9 cellular contexts compared by ENCODE assay signal in genomic region chr3:153138267-153139210, GRCh38. TPM values are rescaled to one million over a fixed set of nuclear protein-coding genes. Genes with fewer than 3 reads are reported as not detected.
DNase-seq lines count a peak whose midpoint lies in the region; ATAC-seq and TF ChIP-seq lines count a peak whose summit lies in the region.
"Had no signal": no experiment of that assay in that cellular context is flagged by ENCODE, and none has a peak within 500 bp of the region (broad histone marks: within the 10 kb centered on the region; RNA-seq: fewer than 3 reads in every experiment).

No MANE protein-coding gene starts in this region.

- H3K27me3 Mint-ChIP-seq in MCF 10A (ENCODE audit: insufficient read depth, unreplicated experiment): no peaks in the 10 kb centered on the region
- H3K27me3 Mint-ChIP-seq in mesothelial cell of epicardium (ENCODE audit: low read depth): no peaks in the 10 kb centered on the region
- no peaks in the 10 kb centered on the region for H3K27me3 Mint-ChIP-seq in type B pancreatic cell
- H3K27me3 Mint-ChIP-seq: CD4-positive, CD25-positive, alpha-beta regulatory T cell had no signal

- H3K36me3 Mint-ChIP-seq in MCF 10A (ENCODE audit: insufficient read depth, unreplicated experiment) (no peaks in the 10 kb centered on the region), mesothelial cell of epicardium (no peaks in the 10 kb centered on the region), type B pancreatic cell (no peaks in the 10 kb centered on the region)
- H3K36me3 Mint-ChIP-seq: CD4-positive, CD25-positive, alpha-beta regulatory T cell had no signal

- peak; percentile 79 to 81 for ATAC-seq in activated CD4-positive, CD25-positive, alpha-beta regulatory T cell treated with anti-CD3 and anti-CD28 coated beads, Interleukin-2, amount 50 U/mL, for 24 hours
- peak; percentile 86 for ATAC-seq in HG02763 (IDR thresholded peaks at IDR 0.05; ENCODE audit: unreplicated experiment)

- POLR2A ChIA-PET in MCF 10A (lab: Yijun Ruan, JAX): interaction anchor here (0.8 to 11.3 kb wide), 8 partner anchors 8 to 146 kb away, joined by 3 to 456 read pairs (median 5); partner anchors contain the start of gene RAP2B

- intact Hi-C loops in MCF 10A (cut with micrococcal nuclease): loop anchor here (1.0 to 2.0 kb wide), 2 partner anchors 23 to 96 kb away; no protein-coding TSS in a partner anchor

- TSS peak; percentile 89 for BruUV-seq in MCF 10A (replicated peaks; lab: Mats Ljungman, UMichigan)

- TF ChIP-seq CTCF in MCF 10A (IDR thresholded peaks at IDR 0.05; ENCODE audit: unreplicated experiment) (no peak), mesothelial cell of epicardium (IDR thresholded peaks at IDR 0.05; ENCODE audit: unreplicated experiment) (no peak), type B pancreatic cell (conservative IDR thresholded peaks at IDR 0.05) (no peak)

- H3K4me3 Mint-ChIP-seq in MCF 10A (ENCODE audit: unreplicated experiment) (peak overlapping the region; percentile 19), mesothelial cell of epicardium (no peak overlapping the region), type B pancreatic cell (peak overlapping the region; percentile 42)
- H3K4me3 Mint-ChIP-seq: CD4-positive, CD25-positive, alpha-beta regulatory T cell had no signal

- H3K9me3 Mint-ChIP-seq in MCF 10A (ENCODE audit: unreplicated experiment): no peaks in the 10 kb centered on the region
- no peaks in the 10 kb centered on the region for H3K9me3 Mint-ChIP-seq in mesothelial cell of epicardium
- H3K9me3 Mint-ChIP-seq in type B pancreatic cell: no peaks in the 10 kb centered on the region
- H3K9me3 Mint-ChIP-seq: CD4-positive, CD25-positive, alpha-beta regulatory T cell had no signal

- CTCF ChIA-PET in MCF 10A (lab: Yijun Ruan, JAX): interaction anchor here (0.6 to 1.3 kb wide), 3 partner anchors 22 to 81 kb away, joined by 3 read pairs; no protein-coding TSS in a partner anchor

- peak overlapping the region; percentile 90 for H3K27ac Mint-ChIP-seq in MCF 10A (ENCODE audit: low read depth, unreplicated experiment)
- peak overlapping the region; percentile 99 for H3K27ac Mint-ChIP-seq in mesothelial cell of epicardium
- H3K27ac Mint-ChIP-seq in type B pancreatic cell: peak overlapping the region; percentile 98
- H3K27ac Mint-ChIP-seq: CD4-positive, CD25-positive, alpha-beta regulatory T cell had no signal

- DNase-seq in activated CD4-positive, CD25-positive, alpha-beta regulatory T cell (lab: John Stamatoyannopoulos, UW): no peak
- DNase-seq in NOMO-1 (lab: John Stamatoyannopoulos, UW; ENCODE audit: unreplicated experiment in 2 of 2): peak; percentile 42 to 88
- DNase-seq in MCF 10A (ENCODE audit: unreplicated experiment): peak; percentile 99
- peak in 1 of 2 experiments; percentile 44 for DNase-seq in mesothelial cell of epicardium (ENCODE audit: low spot score in 2 of 2, unreplicated experiment in 2 of 2)
- DNase-seq in type B pancreatic cell (ENCODE audit: extremely low spot score, unreplicated experiment): no peak
- no peak for DNase-seq in NCI-H510A treated with DMSO at 0.1 percent for 48 hours (lab: John Stamatoyannopoulos, UW)

- H3K4me1 Mint-ChIP-seq in MCF 10A (ENCODE audit: insufficient read depth, unreplicated experiment) (peaks cover 31% of the 10 kb centered on the region), mesothelial cell of epicardium (peaks cover 21% of the 10 kb centered on the region), type B pancreatic cell (ENCODE audit: unreplicated experiment) (peaks cover 21% of the 10 kb centered on the region)

RNA-seq across cellular contexts. Expression of gene RAP2B, which starts 23.5 kb away (rescaled TPM):
- total RNA-seq in MCF 10A (2022) (15.0 and 19.3 TPM in 2 replicates), mesothelial cell of epicardium (15.2 to 16.2 TPM (median 15.4 TPM) in 3 replicates), type B pancreatic cell (ENCODE audit: low replicate concordance) (16.5 and 33.1 TPM in 2 replicates)

Comparison
In these comparisons a context has a peak if more than half of its experiments do, and no peak if none do; other contexts are left out.
1. DNase-seq: peak in NOMO-1 (2 of 2) and MCF 10A (single experiment); none in activated CD4-positive, CD25-positive, alpha-beta regulatory T cell (0 of 4), type B pancreatic cell (single experiment) and NCI-H510A treated with DMSO at 0.1 percent for 48 hours (single experiment).
2. Peak in every context shown above with its lines, with median percentiles within 50 percentile points of each other: H3K27ac Mint-ChIP-seq.